2 cellular contexts compared by ENCODE assay signal in the genomic region with DNA sequence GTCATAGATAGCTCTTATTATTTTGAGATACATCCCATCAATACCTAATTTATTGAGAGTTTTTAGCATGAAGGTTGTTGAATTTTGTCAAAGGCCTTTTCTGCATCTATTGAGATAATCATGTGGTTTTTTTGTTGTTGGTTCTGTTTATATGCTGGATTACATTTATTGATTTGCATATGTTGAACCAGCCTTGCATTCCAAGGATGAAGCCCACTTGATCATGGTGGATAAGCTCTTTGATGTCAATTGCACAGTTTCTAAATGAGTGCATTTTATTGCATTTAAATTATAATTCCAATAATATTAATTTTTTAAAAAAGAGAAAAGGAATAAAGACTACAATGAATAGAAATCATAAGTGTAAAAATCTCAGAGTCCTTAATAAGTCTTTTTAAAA. TPM values are rescaled to one million over a fixed set of nuclear protein-coding genes. Genes with fewer than 3 reads are reported as not detected.
DNase-seq lines count a peak whose midpoint lies in the region; ATAC-seq, FAIRE-seq and TF ChIP-seq lines count a peak whose summit lies in the region.
"Not testable (repeated sequence)": the region's sequence is repeated elsewhere in the genome, so short reads cannot be mapped to it uniquely, and the experiment has no call there.
"Had no signal": no experiment of that assay in that cellular context is flagged by ENCODE, and none has a peak within 500 bp of the region (broad histone marks: within the 10 kb centered on the region; RNA-seq: fewer than 3 reads in every experiment).

No MANE protein-coding gene starts in this region.

- CTCF ChIA-PET in K562 (lab: Yijun Ruan, JAX; ENCODE audit: low intra/inter-chr PET ratio): not testable (repeated sequence)

- not testable (repeated sequence) for TF ChIP-seq CTCF in K562 (IDR thresholded peaks at IDR 0.05 in 2 of 3, conservative IDR thresholded peaks at IDR 0.05 in 1 of 3; ENCODE audit: insufficient read depth in 2 of 3, low read depth in 1 of 3, low read length in 3 of 3)

- H3K9ac ChIP-seq in K562 (ENCODE audit: insufficient read depth in 1 of 2, low read depth in 2 of 2, low read length in 2 of 2): not testable (repeated sequence)

- not testable (repeated sequence) for TF ChIP-seq POLR2A in K562 (conservative IDR thresholded peaks at IDR 0.05)

- not testable (repeated sequence) for H3K27me3 ChIP-seq in K562 (ENCODE audit: control insufficient read depth in 2 of 2, insufficient read depth in 2 of 2, low read length in 2 of 2)

- not testable (repeated sequence) for H3K36me3 ChIP-seq in K562 (ENCODE audit: control insufficient read depth, insufficient read depth, low read length)

- in situ Hi-C loops in K562 (cut with MboI): not testable (repeated sequence)

- not testable (repeated sequence) for H3K4me1 ChIP-seq in K562 (replicated peaks in 1 of 2; ENCODE audit: control insufficient read depth in 2 of 2, insufficient read depth in 2 of 2, low read length in 2 of 2)

- H4K20me1 ChIP-seq in K562 (replicated peaks; ENCODE audit: control insufficient read depth, insufficient read depth, low read length): not testable (repeated sequence)

- not testable (repeated sequence) for BruUV-seq in K562 (replicated peaks; lab: Mats Ljungman, UMichigan)

- TF ChIP-seq EP300 in K562 (IDR thresholded peaks at IDR 0.05; ENCODE audit: low read length): not testable (repeated sequence)

- intact Hi-C loops in K562 (cut with micrococcal nuclease): loop anchor here (10.0 kb wide), 1 partner anchor 120 kb away; no protein-coding TSS in a partner anchor

- H3K9me3 ChIP-seq in K562 (replicated peaks; ENCODE audit: control insufficient read depth, insufficient read depth, low read depth, low read length): not testable (repeated sequence)

- H3K9me1 ChIP-seq in K562 (ENCODE audit: control insufficient read depth, insufficient read depth, low read length): not testable (repeated sequence)

- not testable (repeated sequence) for H3K4me3 ChIP-seq in K562

- not testable (repeated sequence) for TF ChIP-seq RAD21 in K562 (CRISPR knock-in tag; conservative IDR thresholded peaks at IDR 0.05 in 1 of 2, IDR thresholded peaks at IDR 0.05 in 1 of 2)

- POLR2A ChIA-PET in K562 (lab: Yijun Ruan, JAX): not testable (repeated sequence)

- ATAC-seq in K562: not testable (repeated sequence)

- FAIRE-seq in K562 (lab: Jason Lieb, UNC): not testable (repeated sequence)

- H2AFZ ChIP-seq in K562 (ENCODE audit: low read depth, low read length): not testable (repeated sequence)

- not testable (repeated sequence) for H3K27ac ChIP-seq in K562 (ENCODE audit: extremely low read depth, low read depth, low read length)

- not testable (repeated sequence) for DNase-seq in K562 (ENCODE audit: extremely low read depth in 1 of 4, low spot score in 3 of 4)

- H3K79me2 ChIP-seq in K562 (ENCODE audit: control insufficient read depth, insufficient read depth, low read length): not testable (repeated sequence)

- not testable (repeated sequence) for H3K4me2 ChIP-seq in K562 (ENCODE audit: insufficient read depth, low read length)

TF ChIP-seq in K562, 482 proteins besides CTCF, POLR2A, EP300 and RAD21:
- peak; percentile 90 for TF ChIP-seq ZNF324 (CRISPR knock-in tag; IDR thresholded peaks at IDR 0.05)

RNA-seq across cellular contexts. Expression of gene SLAIN2, which starts 26.6 kb away (rescaled TPM):
- total RNA-seq in K562 (2011; cell fraction: chromatin; rRNA removed; ENCODE audit: low replicate concordance): 23.3 and 34.3 TPM in 2 replicates
- 8.2 and 9.6 TPM in 2 replicates for total RNA-seq in K562 (2011; cell fraction: nucleolus; rRNA removed)
- 16.6 and 27.1 TPM in 2 replicates for total RNA-seq in K562 (2011; cell fraction: nucleoplasm; rRNA removed)
- total RNA-seq in K562 (2014; rRNA removed): 8.4 and 11.5 TPM in 2 replicates
- total RNA-seq in K562 (2014; rRNA removed; fragmentation: Illumina TruSeq; extraction: Trizol): 35.0 and 36.6 TPM in 2 replicates
- 46.9 and 56.8 TPM in 2 replicates for total RNA-seq in K562 (2015; rRNA removed; fragmentation: Illumina TruSeq; extraction: Trizol)
- 42.8 and 43.0 TPM in 2 replicates for total RNA-seq in K562 (2021)
- 25.5 and 41.8 TPM in 2 replicates for polyA plus RNA-seq in K562 (2011; rRNA removed)
- polyA plus RNA-seq in K562 (2011; cell fraction: cytosol; rRNA removed): 19.2 and 27.7 TPM in 2 replicates
- polyA plus RNA-seq in K562 (2011; cell fraction: nucleus; rRNA removed): 23.9 and 24.2 TPM in 2 replicates
- 42.5 and 45.8 TPM in 2 replicates for polyA plus RNA-seq in K562 (2012)
- polyA plus RNA-seq in K562 (2014; fragmentation: Illumina TruSeq; extraction: Trizol): 86.2 and 116 TPM in 2 replicates
- polyA plus RNA-seq in K562 (2014; fragmentation: Nextera tagmentation; extraction: Ambion mirVana): 1 to 10 TPM; 3.5 to 6.2 TPM
- polyA plus RNA-seq in K562 (2014; rRNA removed): 11.7 and 20.2 TPM in 2 replicates
- 22.8 and 26.4 TPM in 2 replicates for polyA minus RNA-seq in K562 (2011; rRNA and poly(A)+ RNA removed)
- polyA minus RNA-seq in K562 (2011; cell fraction: cytosol; rRNA and poly(A)+ RNA removed): 21.3 and 21.8 TPM in 2 replicates
- polyA minus RNA-seq in K562 (2011; cell fraction: nucleus; rRNA and poly(A)+ RNA removed): 12.5 and 32.0 TPM in 2 replicates

RNA-seq across cellular contexts. Expression of gene TEC, which starts 45.1 kb away (rescaled TPM):
- 12.7 and 33.0 TPM in 2 replicates for total RNA-seq in K562 (2011; cell fraction: chromatin; rRNA removed; ENCODE audit: low replicate concordance)
- 6.3 and 7.9 TPM in 2 replicates for total RNA-seq in K562 (2011; cell fraction: nucleolus; rRNA removed)
- 11.6 and 13.3 TPM in 2 replicates for total RNA-seq in K562 (2011; cell fraction: nucleoplasm; rRNA removed)
- total RNA-seq in K562 (2014; rRNA removed) (9.6 and 14.7 TPM in 2 replicates), K562 (2014; rRNA removed; fragmentation: Illumina TruSeq; extraction: Trizol) (10.2 and 11.4 TPM in 2 replicates), K562 (2015; rRNA removed; fragmentation: Illumina TruSeq; extraction: Trizol) (12.5 and 13.0 TPM in 2 replicates), K562 (2021) (6.8 and 8.0 TPM in 2 replicates)
- polyA plus RNA-seq in K562 (2011; rRNA removed) (8.0 and 9.8 TPM in 2 replicates), K562 (2014; fragmentation: Illumina TruSeq; extraction: Trizol) (7.4 and 8.8 TPM in 2 replicates), K562 (2014; fragmentation: Nextera tagmentation; extraction: Ambion mirVana) (1 to 10 TPM; 5.3 to 8.2 TPM), K562 (2014; rRNA removed) (6.8 and 10.6 TPM in 2 replicates)
- 1.8 and 5.7 TPM in 2 replicates for polyA plus RNA-seq in K562 (2011; cell fraction: cytosol; rRNA removed)
- polyA plus RNA-seq in K562 (2011; cell fraction: nucleus; rRNA removed): 10.2 and 21.9 TPM in 2 replicates
- polyA plus RNA-seq in K562 (2012): 7.2 and 7.8 TPM in 2 replicates
- 15.1 and 25.1 TPM in 2 replicates for polyA minus RNA-seq in K562 (2011; rRNA and poly(A)+ RNA removed)
- 4.4 and 5.4 TPM in 2 replicates for polyA minus RNA-seq in K562 (2011; cell fraction: cytosol; rRNA and poly(A)+ RNA removed)
- 11.6 and 30.9 TPM in 2 replicates for polyA minus RNA-seq in K562 (2011; cell fraction: nucleus; rRNA and poly(A)+ RNA removed)
- total RNA-seq: A172 had no signal
